In genomic region chr11:10162222-10162621, GRCh38 we compare ENCODE assay signal across 28 cellular contexts.
"Had no signal": no experiment of that assay in that cellular context is flagged by ENCODE, and none has a peak within 500 bp of the region (broad histone marks: within the 10 kb centered on the region; RNA-seq: fewer than 3 reads in every experiment).

No MANE protein-coding gene starts in this region.

- H3K4me3 ChIP-seq: PC-9, SJCRH30, SK-N-MC had no signal

- H3K27ac ChIP-seq: KMS-11, PC-9, RWPE1, SJCRH30, SK-N-MC had no signal

- ATAC-seq: Panc1, Right ventricle myocardium inferior, SK-N-SH treated with all-trans-retinoic acid at 6 μM for 48 hours had no signal

- H3K4me1 ChIP-seq: SJCRH30 had no signal

- DNase-seq: Karpas-422, KBM-7, NCI-H1048, NCI-H1105, NCI-H1417 treated with DMSO at 0.1 percent for 48 hours, NCI-H1436 treated with DMSO at 0.1 percent for 48 hours, NCI-H1694 treated with DMSO at 0.1 percent for 48 hours, NCI-H187 treated with DMSO at 0.1 percent for 48 hours, NCI-H2029, NCI-H2081 treated with DMSO at 0.1 percent for 48 hours, NCI-H2107, NCI-H2171, NCI-H446 treated with DMSO at 0.1 percent for 48 hours, NCI-H510A, NCI-H524, NCI-H69, NCI-H748 treated with DMSO at 0.1 percent for 48 hours, NCI-H82, PC-9, SHP77, SIG-M5, SJCRH30 had no signal

- H3K4me2 ChIP-seq: KMS-11, PC-9 had no signal

- H3K9ac ChIP-seq: KMS-11 had no signal

- H2AFZ ChIP-seq: PC-9 had no signal

- H3K36me3 ChIP-seq: SJCRH30 had no signal

- H3K27me3 ChIP-seq: SJCRH30 had no signal
